22 cellular contexts compared by ENCODE assay signal in genomic region chr10:130227883-130228282, GRCh38.
"Had no signal": no experiment of that assay in that cellular context is flagged by ENCODE, and none has a peak within 500 bp of the region (broad histone marks: within the 10 kb centered on the region; RNA-seq: fewer than 3 reads in every experiment).

No MANE protein-coding gene starts in this region.

- H3K4me3 Mint-ChIP-seq: activated CD4-positive, alpha-beta memory T cell treated with anti-CD3 and anti-CD28 coated beads, Interleukin-2, amount 10 ng/mL, durations not matched to agents 7 days and 5 days; activated CD4-positive, alpha-beta T cell treated with anti-CD3 and anti-CD28 coated beads, Interleukin-2, amount 10 ng/mL, durations not matched to agents 7 days and 5 days; activated naive CD4-positive, alpha-beta T cell treated with anti-CD3 and anti-CD28 coated beads, Interleukin-2, amount 50 U/mL, for 24 hours; central memory CD8-positive, alpha-beta T cell; nephron progenitor cell; stimulated activated effector memory CD8-positive, alpha-beta T cell treated with anti-CD3 and anti-CD28 coated beads, Interleukin-12 subunit alpha, Interleukin-12 subunit beta, amount 100 ng/mL, for 72 hours; stimulated activated naive CD8-positive, alpha-beta T cell treated with anti-CD3 and anti-CD28 coated beads, Interleukin-15, amount 100 ng/mL, for 72 hours; T-helper 1 cell treated with Interleukin-12 subunit alpha and Interleukin-12 subunit beta and Interleukin-4 antibody, amounts not matched to agents 30 μg/mL and 1 μg/mL, for 36 hours had no signal

- DNase-seq: activated CD4-positive, alpha-beta memory T cell treated with anti-CD3 and anti-CD28 coated beads, Interleukin-2, amount 10 ng/mL, durations not matched to agents 7 days and 5 days; activated CD4-positive, alpha-beta T cell treated with anti-CD3 and anti-CD28 coated beads for 1 hour; activated CD4-positive, alpha-beta T cell treated with anti-CD3 and anti-CD28 coated beads, Interleukin-2, amount 10 ng/mL, durations not matched to agents 7 days and 5 days; activated T-cell treated with anti-CD3 and anti-CD28 coated beads, Interleukin-2, amount 50 U/mL, for 48 hours; effector CD8-positive, alpha-beta T cell; left ventricle myocardium superior; nephron progenitor cell; ovary; small intestine; stimulated activated CD4-positive, alpha-beta T cell treated with anti-CD3 and anti-CD28 coated beads, Interleukin-4, amount 100 ng/mL, for 24 hours; stimulated activated naive CD8-positive, alpha-beta T cell treated with anti-CD3 and anti-CD28 coated beads, Interleukin-15, amount 100 ng/mL, for 72 hours; SW 1271; T-helper 9 cell; thyroid gland; upper lobe of right lung had no signal

- H3K4me1 Mint-ChIP-seq: activated CD4-positive, alpha-beta memory T cell treated with anti-CD3 and anti-CD28 coated beads, Interleukin-2, amount 10 ng/mL, durations not matched to agents 7 days and 5 days; activated CD4-positive, alpha-beta T cell treated with anti-CD3 and anti-CD28 coated beads, Interleukin-2, amount 10 ng/mL, durations not matched to agents 7 days and 5 days; activated naive CD4-positive, alpha-beta T cell treated with anti-CD3 and anti-CD28 coated beads, Interleukin-2, amount 50 U/mL, for 24 hours; central memory CD8-positive, alpha-beta T cell; stimulated activated effector memory CD8-positive, alpha-beta T cell treated with anti-CD3 and anti-CD28 coated beads, Interleukin-12 subunit alpha, Interleukin-12 subunit beta, amount 100 ng/mL, for 72 hours; stimulated activated naive CD8-positive, alpha-beta T cell treated with anti-CD3 and anti-CD28 coated beads, Interleukin-15, amount 100 ng/mL, for 72 hours had no signal

- H3K27ac Mint-ChIP-seq: activated CD4-positive, alpha-beta memory T cell treated with anti-CD3 and anti-CD28 coated beads, Interleukin-2, amount 10 ng/mL, durations not matched to agents 7 days and 5 days; activated CD4-positive, alpha-beta T cell treated with anti-CD3 and anti-CD28 coated beads, Interleukin-2, amount 10 ng/mL, durations not matched to agents 7 days and 5 days; activated naive CD4-positive, alpha-beta T cell treated with anti-CD3 and anti-CD28 coated beads, Interleukin-2, amount 50 U/mL, for 24 hours; activated T-helper 2 cell treated with anti-CD3 and anti-CD28 coated beads, Interferon-gamma antibody, Interleukin-2, Interleukin-4, amounts not matched to agents 10 μg/mL and 5 μg/mL and 100 μg/mL, durations not matched to agents 14 hours and 24 hours and 36 hours; nephron progenitor cell; progenitor cell of endocrine pancreas; T-helper 1 cell treated with Interleukin-12 subunit alpha and Interleukin-12 subunit beta and Interleukin-4 antibody, amounts not matched to agents 30 μg/mL and 1 μg/mL, for 36 hours had no signal

- ATAC-seq: left ventricle myocardium superior; sciatic nerve; stimulated activated effector memory CD8-positive, alpha-beta T cell treated with anti-CD3 and anti-CD28 coated beads, Interleukin-12 subunit alpha, Interleukin-12 subunit beta, amount 100 ng/mL, for 72 hours; stimulated activated naive CD8-positive, alpha-beta T cell treated with anti-CD3 and anti-CD28 coated beads, Interleukin-15, amount 100 ng/mL, for 72 hours; upper lobe of right lung had no signal

- H3K36me3 Mint-ChIP-seq: stimulated activated effector memory CD8-positive, alpha-beta T cell treated with anti-CD3 and anti-CD28 coated beads, Interleukin-12 subunit alpha, Interleukin-12 subunit beta, amount 100 ng/mL, for 72 hours had no signal

- H3K27me3 Mint-ChIP-seq: activated CD4-positive, alpha-beta T cell treated with anti-CD3 and anti-CD28 coated beads, Interleukin-2, amount 10 ng/mL, durations not matched to agents 7 days and 5 days; activated naive CD4-positive, alpha-beta T cell treated with anti-CD3 and anti-CD28 coated beads, Interleukin-2, amount 50 U/mL, for 24 hours; central memory CD8-positive, alpha-beta T cell; progenitor cell of endocrine pancreas had no signal

- H3K9me3 Mint-ChIP-seq: activated CD4-positive, alpha-beta memory T cell treated with anti-CD3 and anti-CD28 coated beads, Interleukin-2, amount 10 ng/mL, durations not matched to agents 7 days and 5 days had no signal
